Comparison of ENCODE assay signal across 18 cellular contexts in the genomic region with DNA sequence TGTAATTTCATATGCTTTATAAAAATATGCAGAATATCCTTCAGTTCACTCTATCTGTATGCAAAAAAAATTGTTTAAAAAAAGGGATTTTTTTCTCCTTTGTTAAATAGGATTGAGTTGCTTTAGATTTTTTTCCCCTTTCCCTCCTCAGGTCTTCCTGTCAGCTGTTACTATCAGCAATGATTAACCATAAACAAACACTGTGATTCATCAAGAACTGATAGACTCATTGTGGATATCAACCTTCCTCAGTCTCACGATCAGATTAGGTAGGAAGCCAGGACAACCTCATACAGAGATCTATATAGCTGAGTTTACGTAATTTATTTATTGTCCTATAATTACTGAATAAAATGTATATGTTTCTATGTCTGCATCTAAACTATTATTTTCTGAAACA.
A peak's percentile ranks its signal among the peaks of the same experiment; 100 is the strongest.
DNase-seq lines count a peak whose midpoint lies in the region; ATAC-seq and TF ChIP-seq lines count a peak whose summit lies in the region.
"Had no signal": no experiment of that assay in that cellular context is flagged by ENCODE, and none has a peak within 500 bp of the region (broad histone marks: within the 10 kb centered on the region; RNA-seq: fewer than 3 reads in every experiment).

No MANE protein-coding gene starts in this region.

- no peak overlapping the region for H3K27ac ChIP-seq in HCT116 (ENCODE audit: low read depth, low read length)
- H3K27ac ChIP-seq: heart right ventricle had no signal

- ATAC-seq in HCT116, result no peak
- ATAC-seq in GM19328 (IDR thresholded peaks at IDR 0.05; ENCODE audit: unreplicated experiment), result no peak
- no peak for ATAC-seq in HG03520 (IDR thresholded peaks at IDR 0.05; ENCODE audit: unreplicated experiment)
- ATAC-seq: heart right ventricle, Panc1 had no signal

- H4K20me1 ChIP-seq in HCT116 (ENCODE audit: insufficient read depth), result no peaks in the 10 kb centered on the region

- H3K9ac ChIP-seq in HCT116 (ENCODE audit: low read length), result no peak overlapping the region

- intact Hi-C loops in HCT116 (cut with micrococcal nuclease), result no loop called here

- RAD21 ChIA-PET in HCT116 (lab: Charles Lee; ENCODE audit: low non-redundant PET in 1 of 2, low total read pairs in 2 of 2, uncharacterized antibody in 2 of 2, unreplicated experiment in 2 of 2), result no interaction called here

- H3K36me3 ChIP-seq in HCT116 (ENCODE audit: control insufficient read depth in 1 of 2, insufficient read depth in 2 of 2, low read length in 2 of 2), result no peaks in the 10 kb centered on the region
- H3K36me3 ChIP-seq: heart right ventricle had no signal

- 0 out of 4 replicates have a peak, but pooled peaks cover 0 to 2% of the 10 kb centered on the region in 2 experiments for H3K9me3 ChIP-seq in HCT116 (ENCODE audit: control insufficient read depth in 1 of 2, insufficient read depth in 1 of 2, low read depth in 1 of 2, low read length in 2 of 2)
- H3K9me3 ChIP-seq: heart right ventricle had no signal

- CTCF ChIA-PET in HCT116 (lab: Charles Lee), result no interaction called here

- BruUV-seq in HCT116 (replicated peaks; lab: Mats Ljungman, UMichigan), result no TSS peak

- DNase-seq in HCT116 (ENCODE audit: low read depth, low spot score), result peak; percentile 1
- peak; percentile 54 for DNase-seq in RKO (ENCODE audit: low spot score)
- peak; percentile 25 for DNase-seq in fibroblast of mammary gland (ENCODE audit: low read depth)
- DNase-seq in non-pigmented ciliary epithelial cell (ENCODE audit: low read depth), result peak; percentile 22
- no peak for DNase-seq in NCI-H1694 (lab: John Stamatoyannopoulos, UW)
- no peak for DNase-seq in amniotic stem cell (lab: John Stamatoyannopoulos, UW)
- DNase-seq: activated CD4-positive, CD25-positive, alpha-beta regulatory T cell; activated CD8-positive, alpha-beta memory T cell treated with anti-CD3 and anti-CD28 coated beads, Interleukin-2, amount 50 U/mL, for 4 hours; CD4-positive, CD25-positive, alpha-beta regulatory T cell; erythroblast; heart right ventricle; Kasumi-1; naive B cell; NCI-H1694 treated with DMSO at 0.1 percent for 48 hours; T-helper 1 cell had no signal

- POLR2A ChIA-PET in HCT116 (lab: Charles Lee), result no interaction called here

- H2AFZ ChIP-seq in HCT116 (ENCODE audit: low read depth, low read length, poor library complexity, severe bottlenecking), result no peak overlapping the region

- TF ChIP-seq POLR2A in HCT116 (IDR thresholded peaks at IDR 0.05; ENCODE audit: borderline replicate concordance, extremely low read depth, insufficient read depth, insufficient read length), result no peak

- no peak overlapping the region for H3K4me2 ChIP-seq in HCT116 (ENCODE audit: low read length)

- no peaks in the 10 kb centered on the region for H3K9me2 ChIP-seq in HCT116 (ENCODE audit: insufficient read depth)

- TF ChIP-seq RAD21 in HCT116 (IDR thresholded peaks at IDR 0.05; ENCODE audit: low read depth), result no peak

- TF ChIP-seq CTCF in HCT116 (IDR thresholded peaks at IDR 0.05 in 2 of 3, conservative IDR thresholded peaks at IDR 0.05 in 1 of 3; ENCODE audit: borderline replicate concordance in 1 of 3, insufficient read depth in 1 of 3, low read depth in 2 of 3, low read length in 2 of 3), result no peak
- no peak for TF ChIP-seq CTCF in fibroblast of mammary gland (conservative IDR thresholded peaks at IDR 0.05; ENCODE audit: control insufficient read depth, insufficient read depth, low read depth, low read length)

- H3K4me1 ChIP-seq in HCT116 (ENCODE audit: control insufficient read depth in 1 of 2, insufficient read depth in 2 of 2, low read length in 2 of 2), result no peaks in the 10 kb centered on the region
- H3K4me1 ChIP-seq: heart right ventricle had no signal

- no peaks in the 10 kb centered on the region for H3K79me2 ChIP-seq in HCT116 (ENCODE audit: insufficient read depth, low read length)

- H3K4me3 ChIP-seq in HCT116 (replicated peaks in 1 of 2; ENCODE audit: low read depth in 1 of 2, low read length in 2 of 2) (no peak overlapping the region), fibroblast of mammary gland (ENCODE audit: control insufficient read depth, low read depth, low read length) (no peak overlapping the region)
- H3K4me3 ChIP-seq: heart right ventricle had no signal

- H3K27me3 ChIP-seq in HCT116 (ENCODE audit: insufficient read depth, low read length), result no peaks in the 10 kb centered on the region
- H3K27me3 ChIP-seq: heart right ventricle had no signal

TF ChIP-seq in HCT116, 20 proteins besides CTCF, POLR2A, EP300 and RAD21:
- TF ChIP-seq, protein P1, sequence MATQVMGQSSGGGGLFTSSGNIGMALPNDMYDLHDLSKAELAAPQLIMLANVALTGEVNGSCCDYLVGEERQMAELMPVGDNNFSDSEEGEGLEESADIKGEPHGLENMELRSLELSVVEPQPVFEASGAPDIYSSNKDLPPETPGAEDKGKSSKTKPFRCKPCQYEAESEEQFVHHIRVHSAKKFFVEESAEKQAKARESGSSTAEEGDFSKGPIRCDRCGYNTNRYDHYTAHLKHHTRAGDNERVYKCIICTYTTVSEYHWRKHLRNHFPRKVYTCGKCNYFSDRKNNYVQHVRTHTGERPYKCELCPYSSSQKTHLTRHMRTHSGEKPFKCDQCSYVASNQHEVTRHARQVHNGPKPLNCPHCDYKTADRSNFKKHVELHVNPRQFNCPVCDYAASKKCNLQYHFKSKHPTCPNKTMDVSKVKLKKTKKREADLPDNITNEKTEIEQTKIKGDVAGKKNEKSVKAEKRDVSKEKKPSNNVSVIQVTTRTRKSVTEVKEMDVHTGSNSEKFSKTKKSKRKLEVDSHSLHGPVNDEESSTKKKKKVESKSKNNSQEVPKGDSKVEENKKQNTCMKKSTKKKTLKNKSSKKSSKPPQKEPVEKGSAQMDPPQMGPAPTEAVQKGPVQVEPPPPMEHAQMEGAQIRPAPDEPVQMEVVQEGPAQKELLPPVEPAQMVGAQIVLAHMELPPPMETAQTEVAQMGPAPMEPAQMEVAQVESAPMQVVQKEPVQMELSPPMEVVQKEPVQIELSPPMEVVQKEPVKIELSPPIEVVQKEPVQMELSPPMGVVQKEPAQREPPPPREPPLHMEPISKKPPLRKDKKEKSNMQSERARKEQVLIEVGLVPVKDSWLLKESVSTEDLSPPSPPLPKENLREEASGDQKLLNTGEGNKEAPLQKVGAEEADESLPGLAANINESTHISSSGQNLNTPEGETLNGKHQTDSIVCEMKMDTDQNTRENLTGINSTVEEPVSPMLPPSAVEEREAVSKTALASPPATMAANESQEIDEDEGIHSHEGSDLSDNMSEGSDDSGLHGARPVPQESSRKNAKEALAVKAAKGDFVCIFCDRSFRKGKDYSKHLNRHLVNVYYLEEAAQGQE (IDR thresholded peaks at IDR 0.05; ENCODE audit: low read depth), result no peak
TF ChIP-seq in HCT116: peak in this region for 0.

Comparison
In these comparisons a context has a peak if more than half of its experiments do, and no peak if none do; other contexts are left out.
1. DNase-seq: peak in HCT116 (single experiment), RKO (single experiment), fibroblast of mammary gland (single experiment) and non-pigmented ciliary epithelial cell (single experiment); none in NCI-H1694 (single experiment) and amniotic stem cell (single experiment).